In genomic region chr17:51255673-51256072, GRCh38 we compare ENCODE assay signal across 23 cellular contexts. TPM values are rescaled to one million over a fixed set of nuclear protein-coding genes. Genes with fewer than 3 reads are reported as not detected.
DNase-seq lines count a peak whose midpoint lies in the region; ATAC-seq and TF ChIP-seq lines count a peak whose summit lies in the region.
"Had no signal": no experiment of that assay in that cellular context is flagged by ENCODE, and none has a peak within 500 bp of the region (broad histone marks: within the 10 kb centered on the region; RNA-seq: fewer than 3 reads in every experiment).

No MANE protein-coding gene starts in this region.

- no peaks in the 10 kb centered on the region for H3K27me3 Mint-ChIP-seq in CD4-positive, alpha-beta T cell
- H3K27me3 Mint-ChIP-seq in T-helper 17 cell (no peaks in the 10 kb centered on the region), neural crest cell (ENCODE audit: low read depth) (no peaks in the 10 kb centered on the region)
- H3K27me3 Mint-ChIP-seq: IgD-negative memory B cell had no signal

- in situ Hi-C loops in transverse colon (cut with MboI; ENCODE audit: low pct_ligation_motif_present in 1 of 4, low pct_unique_long_range_greater_than_20kb in 1 of 4, low sequenced_read_pairs in 3 of 4) = no loop called here

- POLR2A ChIA-PET in CD4-positive, alpha-beta T cell (lab: Charles Lee) = no interaction called here

- H3K27ac Mint-ChIP-seq in CD4-positive, alpha-beta T cell = no peak overlapping the region
- H3K27ac Mint-ChIP-seq in T-helper 17 cell (peak overlapping the region; percentile 11), neural crest cell (ENCODE audit: unreplicated experiment) (no peak overlapping the region)

- intact Hi-C loops in CD4-positive, alpha-beta T cell (cut with DNase I, micrococcal nuclease) = loop anchor here in 1 of 2 experiments (5.0 to 10.0 kb wide), 3 partner anchors 88 to 391 kb away; partner anchors contain the start of genes NME2 and TOB1
- intact Hi-C loops in transverse colon (cut with DNase I; ENCODE audit: low total_unique reads) = no loop called here

- H3K4me1 ChIP-seq in endocrine pancreas (ENCODE audit: control insufficient read depth, insufficient read depth, low read length) (peaks cover 14% of the 10 kb centered on the region), transverse colon (peaks cover 0 to 43% (median 19%) of the 10 kb centered on the region in 4 donors), tibial nerve (peaks cover 5 to 50% (median 27%) of the 10 kb centered on the region in 4 donors)

- TF ChIP-seq EP300 in transverse colon (IDR thresholded peaks at IDR 0.05; ENCODE audit: low read depth) (no peak), tibial nerve (IDR thresholded peaks at IDR 0.05) (no peak)

- H3K9ac ChIP-seq in endocrine pancreas (ENCODE audit: control insufficient read depth, insufficient read depth, low read length) = no peak overlapping the region

- H3K27ac ChIP-seq in CD4-positive, alpha-beta T cell (ENCODE audit: low read depth, low read length) = no peak overlapping the region
- no peak overlapping the region for H3K27ac ChIP-seq in substantia nigra (ENCODE audit: low read depth, low read length, poor library complexity, severe bottlenecking)
- H3K27ac ChIP-seq in transverse colon = no peak overlapping the region
- no peak overlapping the region for H3K27ac ChIP-seq in tibial nerve
- H3K27ac ChIP-seq: SJSA1 had no signal

- TF ChIP-seq POLR2A in transverse colon (IDR thresholded peaks at IDR 0.05) = no peak
- no peak for TF ChIP-seq POLR2A in tibial nerve (IDR thresholded peaks at IDR 0.05)

- peaks cover 89% of the 10 kb centered on the region for H3K36me3 Mint-ChIP-seq in CD4-positive, alpha-beta T cell (ENCODE audit: low read depth)
- H3K36me3 Mint-ChIP-seq in T-helper 17 cell (ENCODE audit: low read depth) = peaks cover 3% of the 10 kb centered on the region
- peaks cover 18% of the 10 kb centered on the region for H3K36me3 Mint-ChIP-seq in neural crest cell (ENCODE audit: low read depth)

- CTCF ChIA-PET in CD4-positive, alpha-beta T cell (lab: Charles Lee) = no interaction called here

- H3K9me3 Mint-ChIP-seq in CD4-positive, alpha-beta T cell = no peaks in the 10 kb centered on the region
- peaks cover 2% of the 10 kb centered on the region for H3K9me3 Mint-ChIP-seq in neural crest cell
- H3K9me3 Mint-ChIP-seq: IgD-negative memory B cell had no signal

- no peak for ATAC-seq in CD4-positive, alpha-beta T cell (ENCODE audit: poor library complexity)
- ATAC-seq in T-helper 17 cell (no peak), HG02763 (IDR thresholded peaks at IDR 0.05; ENCODE audit: unreplicated experiment) (no peak)
- ATAC-seq: HCT116, Right ventricle myocardium inferior had no signal

- DNase-seq in CD4-positive, alpha-beta T cell = no peak
- DNase-seq in T-helper 17 cell = no peak
- no peak for DNase-seq in neural crest cell (ENCODE audit: low read depth, low spot score)
- no peak for DNase-seq in substantia nigra (lab: John Stamatoyannopoulos, UW)
- no peak for DNase-seq in transverse colon
- no peak for DNase-seq in tibial nerve (ENCODE audit: low spot score in 2 of 2)
- DNase-seq: AML-193, C1 segment of cervical spinal cord, DMS53, EL, GF-D8, MV-4-11, NCI-H1694, NCI-H2081, NCI-H2171, NCI-H345, NCI-H524 treated with DMSO at 0.1 percent for 48 hours had no signal

- H3K4me3 ChIP-seq in endocrine pancreas (ENCODE audit: control insufficient read depth, insufficient read depth, low read length) (peak overlapping the region; percentile 19), transverse colon (no peak overlapping the region), tibial nerve (no peak overlapping the region)
- H3K4me3 ChIP-seq: SJSA1 had no signal

- H3K4me1 Mint-ChIP-seq in CD4-positive, alpha-beta T cell (ENCODE audit: low read depth) = peaks cover 69% of the 10 kb centered on the region
- peaks cover 35% of the 10 kb centered on the region for H3K4me1 Mint-ChIP-seq in T-helper 17 cell
- peaks cover 28% of the 10 kb centered on the region for H3K4me1 Mint-ChIP-seq in neural crest cell

- no peaks in the 10 kb centered on the region for H3K27me3 ChIP-seq in CD4-positive, alpha-beta T cell (ENCODE audit: control insufficient read depth, insufficient read depth, low read length)
- H3K27me3 ChIP-seq in endocrine pancreas (ENCODE audit: control insufficient read depth, insufficient read depth, low read length) (no peaks in the 10 kb centered on the region), transverse colon (no peaks in the 10 kb centered on the region), tibial nerve (no peaks in the 10 kb centered on the region)
- H3K27me3 ChIP-seq: SJSA1 had no signal

- no peaks in the 10 kb centered on the region for H3K9me3 ChIP-seq in CD4-positive, alpha-beta T cell (ENCODE audit: control insufficient read depth, low read length)
- H3K9me3 ChIP-seq in T-helper 17 cell (ENCODE audit: control insufficient read depth, low read length, poor library complexity, severe bottlenecking) (no peaks in the 10 kb centered on the region), endocrine pancreas (ENCODE audit: control insufficient read depth, low read length) (no peaks in the 10 kb centered on the region), transverse colon (no peaks in the 10 kb centered on the region), tibial nerve (no peaks in the 10 kb centered on the region)
- H3K9me3 ChIP-seq: SJSA1 had no signal

- H3K4me3 Mint-ChIP-seq in CD4-positive, alpha-beta T cell = peak overlapping the region; percentile 61
- no peak overlapping the region for H3K4me3 Mint-ChIP-seq in T-helper 17 cell
- H3K4me3 Mint-ChIP-seq in neural crest cell = peak overlapping the region; percentile 59

- 42 to 75% methylated on average over 2 to 6 of the region's 6 CpGs for WGBS in transverse colon (ENCODE audit: low coverage in 1 of 2), 2 donors
- WGBS in tibial nerve, 2 donors = 88 to 93% methylated on average over 6 of the region's 6 CpGs

- no peak for TF ChIP-seq CTCF in CD4-positive, alpha-beta T cell (IDR thresholded peaks at IDR 0.05)
- TF ChIP-seq CTCF in neural crest cell (conservative IDR thresholded peaks at IDR 0.05) (no peak), transverse colon (IDR thresholded peaks at IDR 0.05) (no peak), tibial nerve (IDR thresholded peaks at IDR 0.05) (no peak)

- no peaks in the 10 kb centered on the region for H3K36me3 ChIP-seq in endocrine pancreas (ENCODE audit: control insufficient read depth, insufficient read depth, low read length)
- H3K36me3 ChIP-seq in transverse colon = peaks cover 0 to 11% (median 0%) of the 10 kb centered on the region in 4 donors
- peaks cover 0 to 31% (median 0%) of the 10 kb centered on the region in 3 donors for H3K36me3 ChIP-seq in tibial nerve

RNA-seq across cellular contexts. Expression of gene MBTD1, which starts 4.2 kb away (rescaled TPM):
- total RNA-seq in CD4-positive, alpha-beta T cell = 10 to 100 TPM; 23.0 TPM
- total RNA-seq in T-helper 17 cell (10 to 100 TPM; 27.5 to 33.7 TPM), neural crest cell (32.9 and 36.8 TPM in 2 replicates), transverse colon (10 to 100 TPM in 2 of 4 donors, 1 to 10 TPM in 2; 3.8 to 28.1 (median 12.3) TPM), tibial nerve (10 to 100 TPM; 10.8 to 18.8 (median 16.3) TPM)

RNA-seq across cellular contexts. Expression of gene UTP18, which starts 4.7 kb away (rescaled TPM):
- total RNA-seq in CD4-positive, alpha-beta T cell = 10 to 100 TPM; 48.5 to 49.8 TPM
- total RNA-seq in T-helper 17 cell = 10 to 100 TPM; 49.3 to 54.1 TPM
- total RNA-seq in neural crest cell = 52.4 and 59.6 TPM in 2 replicates
- 10 to 100 TPM; 13.1 to 33.0 (median 18.8) TPM for total RNA-seq in transverse colon
- total RNA-seq in tibial nerve = 10 to 100 TPM; 28.8 to 55.3 (median 39.7) TPM
